24 cellular contexts compared by ENCODE assay signal in the genomic region with DNA sequence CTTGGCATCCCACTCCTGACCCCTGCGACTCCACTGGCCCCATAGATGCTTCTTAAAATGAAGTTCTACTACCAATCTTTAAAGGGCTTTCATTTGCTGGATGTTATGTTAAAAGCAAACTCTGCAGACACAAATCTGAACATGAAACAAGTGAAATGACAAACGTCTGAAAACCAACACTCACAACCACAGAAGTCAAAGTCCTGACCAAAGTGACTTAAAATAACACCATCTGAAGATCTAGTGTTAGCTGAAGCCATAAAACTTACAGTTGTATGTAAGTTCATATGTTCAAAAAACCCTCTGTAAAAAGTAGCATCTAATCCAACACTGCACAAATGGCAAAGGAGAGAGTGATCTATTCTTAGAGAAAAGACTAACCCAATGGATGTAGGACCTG.
DNase-seq lines count a peak whose midpoint lies in the region; ATAC-seq, FAIRE-seq and TF ChIP-seq lines count a peak whose summit lies in the region.
"Had no signal": no experiment of that assay in that cellular context is flagged by ENCODE, and none has a peak within 500 bp of the region (broad histone marks: within the 10 kb centered on the region; RNA-seq: fewer than 3 reads in every experiment).

No MANE protein-coding gene starts in this region.

- no peaks in the 10 kb centered on the region for H3K9me3 ChIP-seq in naive thymus-derived CD4-positive, alpha-beta T cell (ENCODE audit: control insufficient read depth in 2 of 3, low read length in 3 of 3)
- H3K9me3 ChIP-seq: upper lobe of right lung had no signal

- peaks cover 13% of the 10 kb centered on the region for H3K36me3 Mint-ChIP-seq in activated CD4-positive, alpha-beta T cell treated with anti-CD3 and anti-CD28 coated beads for 36 hours (ENCODE audit: low read depth)
- peaks cover 22% of the 10 kb centered on the region for H3K36me3 Mint-ChIP-seq in activated CD4-positive, alpha-beta T cell treated with anti-CD3 and anti-CD28 coated beads, Interleukin-2, amount 10 ng/mL, durations not matched to agents 24 days and 14 days (ENCODE audit: low read depth)
- peaks cover 5% of the 10 kb centered on the region for H3K36me3 Mint-ChIP-seq in T-helper 1 cell treated with Interleukin-12 subunit alpha and Interleukin-12 subunit beta and Interleukin-4 antibody, amounts not matched to agents 30 μg/mL and 1 μg/mL, for 36 hours (ENCODE audit: low read depth)
- H3K36me3 Mint-ChIP-seq in naive thymus-derived CD4-positive, alpha-beta T cell = peaks cover 0 to 10% (median 4%) of the 10 kb centered on the region in 5 donors
- H3K36me3 Mint-ChIP-seq in glutamatergic neuron (ENCODE audit: unreplicated experiment) = no peaks in the 10 kb centered on the region

- H3K27ac Mint-ChIP-seq in activated CD4-positive, alpha-beta T cell treated with anti-CD3 and anti-CD28 coated beads for 36 hours = no peak overlapping the region
- no peak overlapping the region for H3K27ac Mint-ChIP-seq in activated CD4-positive, alpha-beta T cell treated with anti-CD3 and anti-CD28 coated beads, Interleukin-2, amount 10 ng/mL, durations not matched to agents 24 days and 14 days
- peak overlapping the region; percentile 49 for H3K27ac Mint-ChIP-seq in T-helper 1 cell treated with Interleukin-12 subunit alpha and Interleukin-12 subunit beta and Interleukin-4 antibody, amounts not matched to agents 30 μg/mL and 1 μg/mL, for 36 hours
- H3K27ac Mint-ChIP-seq in naive thymus-derived CD4-positive, alpha-beta T cell = peak overlapping the region in 7 of 9 donors; percentile 8 to 79 (median 46)
- no peak overlapping the region for H3K27ac Mint-ChIP-seq in glutamatergic neuron (ENCODE audit: unreplicated experiment)
- H3K27ac Mint-ChIP-seq: activated CD4-positive, alpha-beta T cell treated with anti-CD3 and anti-CD28 coated beads, Interleukin-2, amount 10 ng/mL, durations not matched to agents 7 days and 5 days had no signal

- no peaks in the 10 kb centered on the region for H3K27me3 Mint-ChIP-seq in activated CD4-positive, alpha-beta T cell treated with anti-CD3 and anti-CD28 coated beads for 36 hours
- no peaks in the 10 kb centered on the region for H3K27me3 Mint-ChIP-seq in activated CD4-positive, alpha-beta T cell treated with anti-CD3 and anti-CD28 coated beads, Interleukin-2, amount 10 ng/mL, durations not matched to agents 24 days and 14 days
- no peaks in the 10 kb centered on the region for H3K27me3 Mint-ChIP-seq in T-helper 1 cell treated with Interleukin-12 subunit alpha and Interleukin-12 subunit beta and Interleukin-4 antibody, amounts not matched to agents 30 μg/mL and 1 μg/mL, for 36 hours (ENCODE audit: low read depth)
- no peaks in the 10 kb centered on the region for H3K27me3 Mint-ChIP-seq in naive thymus-derived CD4-positive, alpha-beta T cell
- H3K27me3 Mint-ChIP-seq in glutamatergic neuron (ENCODE audit: unreplicated experiment) = no peaks in the 10 kb centered on the region
- H3K27me3 Mint-ChIP-seq: activated CD4-positive, alpha-beta T cell treated with anti-CD3 and anti-CD28 coated beads, Interleukin-2, amount 10 ng/mL, durations not matched to agents 7 days and 5 days had no signal

- no peak overlapping the region for H3K4me3 ChIP-seq in naive thymus-derived CD4-positive, alpha-beta T cell (ENCODE audit: low read length)
- H3K4me3 ChIP-seq: lung, upper lobe of right lung had no signal

- no peaks in the 10 kb centered on the region for H3K9me3 Mint-ChIP-seq in activated CD4-positive, alpha-beta T cell treated with anti-CD3 and anti-CD28 coated beads for 36 hours (ENCODE audit: low read depth)
- no peaks in the 10 kb centered on the region for H3K9me3 Mint-ChIP-seq in activated CD4-positive, alpha-beta T cell treated with anti-CD3 and anti-CD28 coated beads, Interleukin-2, amount 10 ng/mL, durations not matched to agents 24 days and 14 days
- H3K9me3 Mint-ChIP-seq in T-helper 1 cell treated with Interleukin-12 subunit alpha and Interleukin-12 subunit beta and Interleukin-4 antibody, amounts not matched to agents 30 μg/mL and 1 μg/mL, for 36 hours = no peaks in the 10 kb centered on the region
- H3K9me3 Mint-ChIP-seq in naive thymus-derived CD4-positive, alpha-beta T cell = no peaks in the 10 kb centered on the region
- peaks cover 1% of the 10 kb centered on the region for H3K9me3 Mint-ChIP-seq in glutamatergic neuron (ENCODE audit: unreplicated experiment)
- H3K9me3 Mint-ChIP-seq: activated CD4-positive, alpha-beta T cell treated with anti-CD3 and anti-CD28 coated beads, Interleukin-2, amount 10 ng/mL, durations not matched to agents 7 days and 5 days had no signal

- TF ChIP-seq CTCF in glutamatergic neuron (IDR thresholded peaks at IDR 0.05; ENCODE audit: partially characterized antibody, unreplicated experiment) = no peak

- peak; percentile 55 for ATAC-seq in activated CD4-positive, alpha-beta T cell treated with anti-CD3 and anti-CD28 coated beads for 36 hours
- no peak for ATAC-seq in naive thymus-derived CD4-positive, alpha-beta T cell
- no peak for ATAC-seq in GM21515 (IDR thresholded peaks at IDR 0.05; ENCODE audit: unreplicated experiment)

- H3K36me3 ChIP-seq in naive thymus-derived CD4-positive, alpha-beta T cell (ENCODE audit: control insufficient read depth in 2 of 3, insufficient read depth in 3 of 3, low read length in 3 of 3) = peaks cover 0 to 18% (median 0%) of the 10 kb centered on the region in 3 experiments
- H3K36me3 ChIP-seq: upper lobe of right lung had no signal

- no peak overlapping the region for H3K27ac ChIP-seq in naive thymus-derived CD4-positive, alpha-beta T cell (ENCODE audit: low read depth, low read length)
- H3K27ac ChIP-seq: 22Rv1, upper lobe of right lung, VCaP had no signal

- intact Hi-C loops in activated CD4-positive, alpha-beta T cell treated with anti-CD3 and anti-CD28 coated beads for 36 hours (cut with DNase I, micrococcal nuclease) = no loop called here
- intact Hi-C loops in activated CD4-positive, alpha-beta T cell treated with anti-CD3 and anti-CD28 coated beads, Interleukin-2, amount 10 ng/mL, durations not matched to agents 24 days and 14 days (cut with micrococcal nuclease) = no loop called here
- intact Hi-C loops in naive thymus-derived CD4-positive, alpha-beta T cell (cut with micrococcal nuclease) = no loop called here

- FAIRE-seq in GM12892 (lab: Jason Lieb, UNC) = peak; percentile 73

- in situ Hi-C loops in G401 (cut with HindIII; ENCODE audit: low sequenced_read_pairs) = no loop called here

- no peak for TF ChIP-seq POLR2A in GM12892 (IDR thresholded peaks at IDR 0.05; ENCODE audit: low read depth, low read length)

- DNase-seq in activated CD4-positive, alpha-beta T cell treated with anti-CD3 and anti-CD28 coated beads for 36 hours = no peak
- no peak for DNase-seq in activated CD4-positive, alpha-beta T cell treated with anti-CD3 and anti-CD28 coated beads, Interleukin-2, amount 10 ng/mL, durations not matched to agents 24 days and 14 days
- DNase-seq in GM12892 (ENCODE audit: insufficient read length) (no peak), G401 (ENCODE audit: low spot score) (no peak), glutamatergic neuron (no peak)
- DNase-seq in naive thymus-derived CD4-positive, alpha-beta T cell = no peak
- DNase-seq: activated CD4-positive, alpha-beta T cell treated with anti-CD3 and anti-CD28 coated beads, Interleukin-2, amount 10 ng/mL, durations not matched to agents 7 days and 5 days; anterior cingulate cortex; central memory CD4-positive, alpha-beta T cell; COR-L47; dermis blood vessel endothelial cell; DMS79; kidney glomerular epithelial cell; NCI-H1105 treated with DMSO at 0.1 percent for 48 hours; NCI-H2081; NCI-H345; NCI-H774; substantia nigra; upper lobe of right lung had no signal

- POLR2A ChIA-PET in activated CD4-positive, alpha-beta T cell treated with anti-CD3 and anti-CD28 coated beads for 36 hours (lab: Charles Lee) = no interaction called here
- POLR2A ChIA-PET in naive thymus-derived CD4-positive, alpha-beta T cell (lab: Charles Lee) = no interaction called here

- no peaks in the 10 kb centered on the region for H3K27me3 ChIP-seq in naive thymus-derived CD4-positive, alpha-beta T cell (ENCODE audit: control insufficient read depth in 2 of 2, insufficient read depth in 2 of 2, low read length in 2 of 2)
- H3K27me3 ChIP-seq: upper lobe of right lung had no signal

- peaks cover 7 to 22% of the 10 kb centered on the region in 2 donors for H3K4me1 ChIP-seq in naive thymus-derived CD4-positive, alpha-beta T cell (ENCODE audit: control insufficient read depth in 2 of 2, insufficient read depth in 2 of 2, low read length in 2 of 2)
- H3K4me1 ChIP-seq: upper lobe of right lung had no signal

- CTCF ChIA-PET in activated CD4-positive, alpha-beta T cell treated with anti-CD3 and anti-CD28 coated beads for 36 hours (lab: Charles Lee) = no interaction called here
- CTCF ChIA-PET in naive thymus-derived CD4-positive, alpha-beta T cell (lab: Charles Lee) = interaction anchor here (0.6 kb wide), 1 partner anchor 30 kb away, joined by 4 read pairs; no protein-coding TSS in a partner anchor

- peaks cover 54% of the 10 kb centered on the region for H3K4me1 Mint-ChIP-seq in activated CD4-positive, alpha-beta T cell treated with anti-CD3 and anti-CD28 coated beads for 36 hours
- peaks cover 22% of the 10 kb centered on the region for H3K4me1 Mint-ChIP-seq in activated CD4-positive, alpha-beta T cell treated with anti-CD3 and anti-CD28 coated beads, Interleukin-2, amount 10 ng/mL, durations not matched to agents 24 days and 14 days
- peaks cover 22% of the 10 kb centered on the region for H3K4me1 Mint-ChIP-seq in T-helper 1 cell treated with Interleukin-12 subunit alpha and Interleukin-12 subunit beta and Interleukin-4 antibody, amounts not matched to agents 30 μg/mL and 1 μg/mL, for 36 hours (ENCODE audit: low read depth)
- peaks cover 13 to 68% (median 49%) of the 10 kb centered on the region in 7 donors for H3K4me1 Mint-ChIP-seq in naive thymus-derived CD4-positive, alpha-beta T cell
- peaks cover 13% of the 10 kb centered on the region for H3K4me1 Mint-ChIP-seq in glutamatergic neuron (ENCODE audit: low read depth, unreplicated experiment)

- no peak overlapping the region for H3K4me3 Mint-ChIP-seq in activated CD4-positive, alpha-beta T cell treated with anti-CD3 and anti-CD28 coated beads for 36 hours
- no peak overlapping the region for H3K4me3 Mint-ChIP-seq in activated CD4-positive, alpha-beta T cell treated with anti-CD3 and anti-CD28 coated beads, Interleukin-2, amount 10 ng/mL, durations not matched to agents 24 days and 14 days
- H3K4me3 Mint-ChIP-seq in T-helper 1 cell treated with Interleukin-12 subunit alpha and Interleukin-12 subunit beta and Interleukin-4 antibody, amounts not matched to agents 30 μg/mL and 1 μg/mL, for 36 hours = no peak overlapping the region
- H3K4me3 Mint-ChIP-seq in naive thymus-derived CD4-positive, alpha-beta T cell = peak overlapping the region in 1 of 10 donors; percentile 7
- no peak overlapping the region for H3K4me3 Mint-ChIP-seq in glutamatergic neuron (ENCODE audit: unreplicated experiment)
- H3K4me3 Mint-ChIP-seq: activated CD4-positive, alpha-beta T cell treated with anti-CD3 and anti-CD28 coated beads, Interleukin-2, amount 10 ng/mL, durations not matched to agents 7 days and 5 days had no signal

Comparison
In these comparisons a context has a peak if more than half of its experiments do, and no peak if none do; other contexts are left out.
1. H3K27ac Mint-ChIP-seq: peak in T-helper 1 cell treated with Interleukin-12 subunit alpha and Interleukin-12 subunit beta and Interleukin-4 antibody, amounts not matched to agents 30 μg/mL and 1 μg/mL, for 36 hours (single experiment) and naive thymus-derived CD4-positive, alpha-beta T cell (7 of 9); none in activated CD4-positive, alpha-beta T cell treated with anti-CD3 and anti-CD28 coated beads for 36 hours (single experiment), activated CD4-positive, alpha-beta T cell treated with anti-CD3 and anti-CD28 coated beads, Interleukin-2, amount 10 ng/mL, durations not matched to agents 24 days and 14 days (single experiment) and glutamatergic neuron (single experiment).